8 cellular contexts compared by ENCODE assay signal in genomic region chr6:12233693-12234551, GRCh38. TPM values are rescaled to one million over a fixed set of nuclear protein-coding genes. Genes with fewer than 3 reads are reported as not detected.
DNase-seq lines count a peak whose midpoint lies in the region; ATAC-seq, FAIRE-seq and TF ChIP-seq lines count a peak whose summit lies in the region.

No MANE protein-coding gene starts in this region.

- peak; percentile 78 for FAIRE-seq in A204.1 (lab: Jason Lieb, UNC)

- H3K9me3 ChIP-seq in right cardiac atrium (ENCODE audit: control insufficient read depth, low read length): no peaks in the 10 kb centered on the region

- H3K27me3 ChIP-seq in right cardiac atrium (ENCODE audit: control insufficient read depth, insufficient read depth): no peaks in the 10 kb centered on the region

- ATAC-seq in right cardiac atrium (peak; percentile 64 to 69), sciatic nerve (peak; percentile 81)

- H3K4me1 ChIP-seq in right cardiac atrium (ENCODE audit: control insufficient read depth, insufficient read depth, low read length): no peaks in the 10 kb centered on the region

- DNase-seq in LHCN-M2 (ENCODE audit: low read depth): peak; percentile 82
- DNase-seq in SIG-M5 treated with dmso at 0.1 percent for 504 hours (lab: John Stamatoyannopoulos, UW; ENCODE audit: unreplicated experiment): peak; percentile 77
- DNase-seq in anterior cingulate cortex (lab: John Stamatoyannopoulos, UW): peak in 42 of 58 donors; percentile 6 to 81 (median 28)
- DNase-seq in right cardiac atrium: no peak
- DNase-seq in sciatic nerve (ENCODE audit: low spot score): no peak
- no peak for DNase-seq in OCI-M2 (lab: John Stamatoyannopoulos, UW; ENCODE audit: unreplicated experiment)

- TF ChIP-seq CTCF in GM12872 (IDR thresholded peaks at IDR 0.05; ENCODE audit: insufficient read depth, low read depth, low read length): peak; percentile 54

- WGBS in right cardiac atrium: 84% methylated on average over 4 of the region's 4 CpGs

- H3K27ac ChIP-seq in right cardiac atrium (ENCODE audit: low read length): no peak overlapping the region

- no peak overlapping the region for H3K4me3 ChIP-seq in right cardiac atrium (ENCODE audit: low read length)

- intact Hi-C loops in right cardiac atrium (cut with DNase I) (loop anchor here (5.0 to 10.0 kb wide), 3 partner anchors 577 to 647 kb away; no protein-coding TSS in a partner anchor), sciatic nerve (cut with DNase I) (no loop called here)

RNA-seq across cellular contexts. Expression of gene EDN1, which starts 56.2 kb away (rescaled TPM):
- total RNA-seq in LHCN-M2 (2014; rRNA removed): 0.98 and 2.8 TPM in 2 replicates
- 21.9 TPM for polyA plus RNA-seq in LHCN-M2 (2012)
- 1 to 10 TPM; 1.3 to 5.8 (median 2.0) TPM for total RNA-seq in right cardiac atrium
- polyA plus RNA-seq in right cardiac atrium: 4.2 TPM
- total RNA-seq in sciatic nerve: 35.0 TPM

Comparison
In these comparisons a context has a peak if more than half of its experiments do, and no peak if none do; other contexts are left out.
1. DNase-seq: peak in LHCN-M2 (single experiment), SIG-M5 treated with dmso at 0.1 percent for 504 hours (single experiment) and anterior cingulate cortex (42 of 58); none in right cardiac atrium (0 of 3), sciatic nerve (single experiment) and OCI-M2 (single experiment).